In the genomic region with DNA sequence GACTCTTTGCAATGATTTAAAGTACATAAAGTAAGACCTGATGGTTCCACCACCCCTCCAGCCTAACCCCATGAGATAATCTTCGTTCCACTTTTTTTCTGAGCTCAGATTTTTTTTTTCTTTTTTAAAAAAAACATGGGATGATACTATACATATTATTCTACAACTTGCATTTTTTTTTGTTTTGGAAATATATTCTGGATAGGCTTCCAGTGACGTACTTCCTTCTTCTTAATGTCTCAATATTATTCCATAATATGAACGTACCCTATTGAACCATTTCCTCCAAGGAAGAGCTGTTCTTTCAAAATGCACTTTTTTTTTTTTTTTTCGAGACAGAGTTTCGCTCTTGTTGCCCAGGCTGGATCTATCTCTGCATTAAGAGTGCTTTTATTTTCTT, we compare ENCODE assay signal across 9 cellular contexts. TPM values are rescaled to one million over a fixed set of nuclear protein-coding genes. Genes with fewer than 3 reads are reported as not detected.
DNase-seq lines count a peak whose midpoint lies in the region; ATAC-seq and TF ChIP-seq lines count a peak whose summit lies in the region.
"Had no signal": no experiment of that assay in that cellular context is flagged by ENCODE, and none has a peak within 500 bp of the region (broad histone marks: within the 10 kb centered on the region; RNA-seq: fewer than 3 reads in every experiment).

No MANE protein-coding gene starts in this region.

- H3K4me3 Mint-ChIP-seq in memory B cell, result peak overlapping the region; percentile 95

- peaks cover 3% of the 10 kb centered on the region for H3K27me3 Mint-ChIP-seq in memory B cell

- peak overlapping the region; percentile 96 for H3K27ac ChIP-seq in left ventricle myocardium inferior (replicated peaks)
- H3K27ac ChIP-seq in upper lobe of left lung, result peak overlapping the region in 3 of 4 donors; percentile 89 to 97 (median 95)

- no peaks in the 10 kb centered on the region for H3K9me3 Mint-ChIP-seq in memory B cell

- intact Hi-C loops in left ventricle myocardium inferior (cut with micrococcal nuclease) (loop anchor here (10.0 kb wide), 1 partner anchor 58 kb away; no protein-coding TSS in a partner anchor), Right ventricle myocardium inferior (cut with DNase I) (no loop called here)

- no peaks in the 10 kb centered on the region for H3K9me3 ChIP-seq in left ventricle myocardium inferior (replicated peaks)
- H3K9me3 ChIP-seq in adipocyte (ENCODE audit: control insufficient read depth, low read length), result no peaks in the 10 kb centered on the region
- H3K9me3 ChIP-seq in upper lobe of left lung, result no peaks in the 10 kb centered on the region
- H3K9me3 ChIP-seq: thyroid gland had no signal

- peak overlapping the region; percentile 96 for H3K4me3 ChIP-seq in left ventricle myocardium inferior
- peak overlapping the region; percentile 90 for H3K4me3 ChIP-seq in adipocyte (ENCODE audit: low read length)
- H3K4me3 ChIP-seq in upper lobe of left lung, result peak overlapping the region in 3 of 4 donors; percentile 63 to 97 (median 78)

- no peak for TF ChIP-seq EP300 in upper lobe of left lung (IDR thresholded peaks at IDR 0.05)

- DNase-seq in left ventricle myocardium inferior (no peak), Right ventricle myocardium inferior (ENCODE audit: missing footprints) (no peak), adipocyte (ENCODE audit: low read depth) (no peak), memory B cell (ENCODE audit: low spot score in 2 of 2) (no peak), upper lobe of left lung (no peak), NCI-H1105 treated with DMSO at 0.1 percent for 48 hours (lab: John Stamatoyannopoulos, UW) (no peak), hypothalamus (lab: John Stamatoyannopoulos, UW) (no peak), COLO829 (ENCODE audit: low spot score) (no peak)
- DNase-seq: thyroid gland had no signal

- H3K9ac ChIP-seq in adipocyte (ENCODE audit: low read length), result peak overlapping the region; percentile 91

- H3K36me3 Mint-ChIP-seq in memory B cell, result no peaks in the 10 kb centered on the region

- H3K27me3 ChIP-seq in left ventricle myocardium inferior (ENCODE audit: low read depth) (no peaks in the 10 kb centered on the region), adipocyte (replicated peaks; ENCODE audit: control insufficient read depth, insufficient read depth, low read length) (no peaks in the 10 kb centered on the region), upper lobe of left lung (no peaks in the 10 kb centered on the region)
- H3K27me3 ChIP-seq: thyroid gland had no signal

- no peak for TF ChIP-seq POLR2A in upper lobe of left lung (IDR thresholded peaks at IDR 0.05)

- WGBS in upper lobe of left lung, 2 donors, result 36 to 42% methylated on average over 5 of the region's 5 CpGs

- H3K27ac Mint-ChIP-seq in memory B cell, result no peak overlapping the region

- H3K36me3 ChIP-seq in left ventricle myocardium inferior (no peaks in the 10 kb centered on the region), adipocyte (ENCODE audit: control insufficient read depth, insufficient read depth, low read length, severe bottlenecking) (no peaks in the 10 kb centered on the region), upper lobe of left lung (no peaks in the 10 kb centered on the region)
- H3K36me3 ChIP-seq: thyroid gland had no signal

- TF ChIP-seq CTCF in left ventricle myocardium inferior (IDR thresholded peaks at IDR 0.05; ENCODE audit: borderline replicate concordance) (no peak), upper lobe of left lung (IDR thresholded peaks at IDR 0.05) (no peak)

- no peak for ATAC-seq in Right ventricle myocardium inferior
- no peak for ATAC-seq in memory B cell (ENCODE audit: low read depth)
- no peak for ATAC-seq in upper lobe of left lung (ENCODE audit: low FRiP score in 2 of 2)

- peaks cover 20% of the 10 kb centered on the region for H3K4me1 Mint-ChIP-seq in memory B cell

- peaks cover 49% of the 10 kb centered on the region for H3K4me1 ChIP-seq in left ventricle myocardium inferior
- peaks cover 42% of the 10 kb centered on the region for H3K4me1 ChIP-seq in adipocyte (ENCODE audit: control insufficient read depth, insufficient read depth, low read length)
- H3K4me1 ChIP-seq in upper lobe of left lung, result peaks cover 18 to 28% (median 26%) of the 10 kb centered on the region in 4 donors

RNA-seq across cellular contexts. Expression of a gene that starts 1.6 kb away (rescaled TPM):
- total RNA-seq in left ventricle myocardium inferior, result 16.9 TPM
- 15.3 TPM for total RNA-seq in Right ventricle myocardium inferior
- total RNA-seq in upper lobe of left lung, result 10 to 100 TPM; 23.9 to 56.2 (median 29.4) TPM
